Comparison of ENCODE assay signal across 2 cellular contexts in genomic region chr1:53262000-53262399, GRCh38.
TF ChIP-seq lines count a peak whose summit lies in the region.

No MANE protein-coding gene starts in this region.

TF ChIP-seq in HepG2, 621 proteins besides CTCF, POLR2A, EP300 and RAD21:
- no peak for TF ChIP-seq ZNF343 (CRISPR knock-in tag; IDR thresholded peaks at IDR 0.05)
- TF ChIP-seq MAFK (conservative IDR thresholded peaks at IDR 0.05 in 1 of 2, IDR thresholded peaks at IDR 0.05 in 1 of 2; ENCODE audit: low read length in 2 of 2), result peak; percentile 41 to 68; a peak in 2 of 4 replicates
- TF ChIP-seq, protein P1, sequence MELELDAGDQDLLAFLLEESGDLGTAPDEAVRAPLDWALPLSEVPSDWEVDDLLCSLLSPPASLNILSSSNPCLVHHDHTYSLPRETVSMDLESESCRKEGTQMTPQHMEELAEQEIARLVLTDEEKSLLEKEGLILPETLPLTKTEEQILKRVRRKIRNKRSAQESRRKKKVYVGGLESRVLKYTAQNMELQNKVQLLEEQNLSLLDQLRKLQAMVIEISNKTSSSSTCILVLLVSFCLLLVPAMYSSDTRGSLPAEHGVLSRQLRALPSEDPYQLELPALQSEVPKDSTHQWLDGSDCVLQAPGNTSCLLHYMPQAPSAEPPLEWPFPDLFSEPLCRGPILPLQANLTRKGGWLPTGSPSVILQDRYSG (CRISPR knock-in tag; IDR thresholded peaks at IDR 0.05), result no peak
- TF ChIP-seq MAFF (IDR thresholded peaks at IDR 0.05; ENCODE audit: low read depth, low read length), result peak; percentile 35; the same call in 1 of the 2 replicates
- TF ChIP-seq HOXA3 (CRISPR knock-in tag; IDR thresholded peaks at IDR 0.05), result no peak

TF ChIP-seq in K562, 482 proteins besides CTCF, POLR2A, EP300 and RAD21:
- TF ChIP-seq C11orf30 (IDR thresholded peaks at IDR 0.05; ENCODE audit: low read depth), result peak; percentile 47; the same call in 1 of the 2 replicates
- TF ChIP-seq BDP1 (IDR thresholded peaks at IDR 0.05; ENCODE audit: insufficient read depth, insufficient read length), result no peak
- peak; percentile 51 for TF ChIP-seq ZNF316 (IDR thresholded peaks at IDR 0.05)
- no peak for TF ChIP-seq ZBTB11 (CRISPR knock-in tag; IDR thresholded peaks at IDR 0.05)
- TF ChIP-seq MAFG (tag; conservative IDR thresholded peaks at IDR 0.05), result peak; percentile 53
